8 cellular contexts compared by ENCODE assay signal in genomic region chr11:119894916-119895315, GRCh38.
"Had no signal": no experiment of that assay in that cellular context is flagged by ENCODE, and none has a peak within 500 bp of the region (broad histone marks: within the 10 kb centered on the region; RNA-seq: fewer than 3 reads in every experiment).

No MANE protein-coding gene starts in this region.

- H3K36me3 Mint-ChIP-seq: IgD-negative memory B cell had no signal

- ATAC-seq: GM23338 had no signal

- H3K27ac Mint-ChIP-seq: GM23338, H9, IgD-negative memory B cell had no signal

- H3K4me3 Mint-ChIP-seq: GM23338, H9, IgD-negative memory B cell had no signal

- FAIRE-seq: H1, H54, HTR-8/SVneo had no signal

- H3K9me3 Mint-ChIP-seq: GM23338, H9, IgD-negative memory B cell had no signal

- H3K4me2 ChIP-seq: GM23338 had no signal

- H3K4me3 ChIP-seq: GM23338 had no signal

- DNase-seq: H9, HCEC 1CT, KG1 had no signal
